8 cellular contexts compared by ENCODE assay signal in the genomic region with DNA sequence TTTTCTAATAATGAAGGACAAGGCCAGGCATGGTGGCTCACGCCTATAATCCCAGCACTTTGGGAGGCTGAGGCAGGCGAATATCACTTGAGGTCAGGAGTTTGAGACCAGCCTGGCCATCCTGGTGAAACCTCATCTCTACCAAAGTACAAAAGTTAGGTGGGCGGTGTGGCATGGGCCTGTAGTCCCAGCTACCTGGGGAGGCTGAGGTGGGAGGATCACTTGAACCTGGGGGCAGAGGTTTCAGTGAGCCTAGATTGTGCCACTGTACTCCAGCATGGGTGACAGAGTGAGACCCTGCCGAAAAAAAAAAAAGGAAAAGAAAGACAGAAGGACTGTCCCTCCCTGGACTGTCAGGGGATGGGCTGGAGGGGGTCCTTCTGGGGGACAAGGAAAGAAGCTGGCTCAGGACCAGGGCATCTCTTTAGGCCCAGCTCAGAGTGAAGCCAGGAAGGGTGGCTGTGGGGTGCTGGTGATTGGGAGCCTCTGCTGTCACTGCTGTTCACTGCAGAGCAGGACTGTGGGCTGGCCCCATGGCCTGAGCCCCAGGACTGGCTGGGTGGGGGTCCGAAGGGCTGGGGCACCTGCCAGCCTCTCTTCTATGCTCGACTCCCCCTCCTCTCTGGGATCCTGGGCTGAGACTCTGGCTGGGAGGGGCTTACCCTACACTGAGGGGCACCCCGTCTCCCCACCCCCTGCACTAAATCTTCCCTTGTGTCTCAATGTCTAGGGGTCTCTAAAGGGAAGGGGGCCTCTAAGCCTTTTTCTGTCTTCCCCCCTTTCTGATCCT. TPM values are rescaled to one million over a fixed set of nuclear protein-coding genes. Genes with fewer than 3 reads are reported as not detected.
A peak's percentile ranks its signal among the peaks of the same experiment; 100 is the strongest.
DNase-seq lines count a peak whose midpoint lies in the region; ATAC-seq and TF ChIP-seq lines count a peak whose summit lies in the region.

No MANE protein-coding gene starts in this region.

- no peak overlapping the region for H3K27ac Mint-ChIP-seq in activated naive CD4-positive, alpha-beta T cell treated with anti-CD3 and anti-CD28 coated beads, Interleukin-2, amount 10 ng/mL, durations not matched to agents 7 days and 5 days
- peak overlapping the region; percentile 50 to 97 (median 91) for H3K27ac Mint-ChIP-seq in brain
- peak overlapping the region; percentile 76 for H3K27ac Mint-ChIP-seq in type B pancreatic cell

- TF ChIP-seq CTCF in brain (conservative IDR thresholded peaks at IDR 0.05) (no peak), lower lobe of right lung (IDR thresholded peaks at IDR 0.05) (no peak), type B pancreatic cell (conservative IDR thresholded peaks at IDR 0.05) (no peak)

- intact Hi-C loops in lower lobe of right lung (cut with DNase I) = no loop called here

- DNase-seq in activated naive CD4-positive, alpha-beta T cell treated with anti-CD3 and anti-CD28 coated beads, Interleukin-2, amount 10 ng/mL, durations not matched to agents 7 days and 5 days = no peak
- no peak for DNase-seq in activated naive CD4-positive, alpha-beta T cell (lab: John Stamatoyannopoulos, UW)
- no peak for DNase-seq in lower lobe of right lung
- no peak for DNase-seq in type B pancreatic cell (ENCODE audit: extremely low spot score, unreplicated experiment)
- DNase-seq in SW 1271 (lab: John Stamatoyannopoulos, UW) = no peak
- no peak for DNase-seq in NOMO-1 treated with dmso at 0.1 percent for 144 hours (lab: John Stamatoyannopoulos, UW; ENCODE audit: unreplicated experiment)

- H3K4me1 Mint-ChIP-seq in activated naive CD4-positive, alpha-beta T cell treated with anti-CD3 and anti-CD28 coated beads, Interleukin-2, amount 10 ng/mL, durations not matched to agents 7 days and 5 days = peaks cover 7% of the 10 kb centered on the region
- H3K4me1 Mint-ChIP-seq in brain (peaks cover 79% of the 10 kb centered on the region), type B pancreatic cell (ENCODE audit: unreplicated experiment) (peaks cover 46% of the 10 kb centered on the region)

- CTCF ChIA-PET in activated naive CD4-positive, alpha-beta T cell treated with anti-CD3 and anti-CD28 coated beads, Interleukin-2, amount 10 ng/mL, durations not matched to agents 7 days and 5 days (lab: Charles Lee) = interaction anchor here (0.6 to 2.9 kb wide), 5 partner anchors 14 to 148 kb away, joined by 3 to 11 read pairs (median 4); no protein-coding TSS in a partner anchor

- no peaks in the 10 kb centered on the region for H3K36me3 Mint-ChIP-seq in activated naive CD4-positive, alpha-beta T cell treated with anti-CD3 and anti-CD28 coated beads, Interleukin-2, amount 10 ng/mL, durations not matched to agents 7 days and 5 days
- H3K36me3 Mint-ChIP-seq in brain (no peaks in the 10 kb centered on the region), type B pancreatic cell (peaks cover 5% of the 10 kb centered on the region)

- no peaks in the 10 kb centered on the region for H3K36me3 ChIP-seq in lower lobe of right lung

- H3K27me3 Mint-ChIP-seq in activated naive CD4-positive, alpha-beta T cell treated with anti-CD3 and anti-CD28 coated beads, Interleukin-2, amount 10 ng/mL, durations not matched to agents 7 days and 5 days = peaks cover 90% of the 10 kb centered on the region
- H3K27me3 Mint-ChIP-seq in brain (peaks cover 6% of the 10 kb centered on the region), type B pancreatic cell (peaks cover 20% of the 10 kb centered on the region)

- H3K27ac ChIP-seq in lower lobe of right lung = peak overlapping the region; percentile 84

- peaks cover 8% of the 10 kb centered on the region for H3K27me3 ChIP-seq in lower lobe of right lung (ENCODE audit: low read depth)

- peak overlapping the region; percentile 49 for H3K4me3 Mint-ChIP-seq in activated naive CD4-positive, alpha-beta T cell treated with anti-CD3 and anti-CD28 coated beads, Interleukin-2, amount 10 ng/mL, durations not matched to agents 7 days and 5 days
- H3K4me3 Mint-ChIP-seq in brain (peak overlapping the region; percentile 77 to 88 (median 85)), type B pancreatic cell (peak overlapping the region; percentile 85)

- ATAC-seq in lower lobe of right lung (no peak), HG02763 (IDR thresholded peaks at IDR 0.05; ENCODE audit: unreplicated experiment) (no peak)

- no peaks in the 10 kb centered on the region for H3K9me3 Mint-ChIP-seq in activated naive CD4-positive, alpha-beta T cell treated with anti-CD3 and anti-CD28 coated beads, Interleukin-2, amount 10 ng/mL, durations not matched to agents 7 days and 5 days
- no peaks in the 10 kb centered on the region for H3K9me3 Mint-ChIP-seq in brain
- H3K9me3 Mint-ChIP-seq in type B pancreatic cell = no peaks in the 10 kb centered on the region

- peaks cover 45% of the 10 kb centered on the region for H3K4me1 ChIP-seq in lower lobe of right lung

- H3K4me3 ChIP-seq in lower lobe of right lung = peak overlapping the region; percentile 80

- H3K9me3 ChIP-seq in lower lobe of right lung = no peaks in the 10 kb centered on the region

RNA-seq across cellular contexts. Expression of a gene that starts 0.9 kb away (rescaled TPM):
- 59.0 TPM for polyA plus RNA-seq in brain (ENCODE audit: insufficient read depth, low read depth, low replicate concordance)
- total RNA-seq in lower lobe of right lung (48.4 TPM), type B pancreatic cell (ENCODE audit: low replicate concordance) (114 and 333 TPM in 2 replicates)
